In genomic region chr3:8212794-8213193, GRCh38 we compare ENCODE assay signal across 18 cellular contexts.
"Had no signal": no experiment of that assay in that cellular context is flagged by ENCODE, and none has a peak within 500 bp of the region (broad histone marks: within the 10 kb centered on the region; RNA-seq: fewer than 3 reads in every experiment).

No MANE protein-coding gene starts in this region.

- DNase-seq: KBM-7, NCI-H1092 treated with DMSO at 0.1 percent for 48 hours, NCI-H1436, NCI-H187, NCI-H2029, NCI-H2081 treated with DMSO at 0.1 percent for 48 hours, NCI-H2171, NCI-H345, NCI-H446 treated with DMSO at 0.1 percent for 48 hours, NCI-H510A treated with DMSO at 0.1 percent for 48 hours, NCI-H526, OCI-M1, PC-9, Peyer's patch, Right ventricle myocardium superior, SIG-M5 had no signal

- H3K4me3 ChIP-seq: PC-9, Peyer's patch, SJSA1, SK-N-MC had no signal

- H3K27me3 ChIP-seq: Peyer's patch, SJSA1 had no signal

- H3K4me1 ChIP-seq: Peyer's patch, SJSA1 had no signal

- H3K4me2 ChIP-seq: PC-9 had no signal

- H3K36me3 ChIP-seq: Peyer's patch, SJSA1 had no signal

- H3K27ac ChIP-seq: PC-9, Peyer's patch, SJSA1, SK-N-MC had no signal
